Comparison of ENCODE assay signal across 1 cellular context in genomic region chr10:5805680-5806079, GRCh38.
TF ChIP-seq lines count a peak whose summit lies in the region.

No MANE protein-coding gene starts in this region.

TF ChIP-seq in WTC11, 78 proteins besides CTCF, POLR2A, EP300 and RAD21 (continued from another document):
- TF ChIP-seq, protein P1, sequence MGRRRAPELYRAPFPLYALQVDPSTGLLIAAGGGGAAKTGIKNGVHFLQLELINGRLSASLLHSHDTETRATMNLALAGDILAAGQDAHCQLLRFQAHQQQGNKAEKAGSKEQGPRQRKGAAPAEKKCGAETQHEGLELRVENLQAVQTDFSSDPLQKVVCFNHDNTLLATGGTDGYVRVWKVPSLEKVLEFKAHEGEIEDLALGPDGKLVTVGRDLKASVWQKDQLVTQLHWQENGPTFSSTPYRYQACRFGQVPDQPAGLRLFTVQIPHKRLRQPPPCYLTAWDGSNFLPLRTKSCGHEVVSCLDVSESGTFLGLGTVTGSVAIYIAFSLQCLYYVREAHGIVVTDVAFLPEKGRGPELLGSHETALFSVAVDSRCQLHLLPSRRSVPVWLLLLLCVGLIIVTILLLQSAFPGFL (CRISPR knock-in tag; IDR thresholded peaks at IDR 0.05; ENCODE audit: borderline replicate concordance), result no peak
- TF ChIP-seq NFYB (CRISPR knock-in tag; conservative IDR thresholded peaks at IDR 0.05; ENCODE audit: low read depth) (no peak), JUN (CRISPR knock-in tag; IDR thresholded peaks at IDR 0.05) (no peak)
TF ChIP-seq in WTC11: peak in this region for 0.
